In genomic region chr17:16649585-16649984, GRCh38 we compare ENCODE assay signal across 36 cellular contexts.
"Had no signal": no experiment of that assay in that cellular context is flagged by ENCODE, and none has a peak within 500 bp of the region (broad histone marks: within the 10 kb centered on the region; RNA-seq: fewer than 3 reads in every experiment).

No MANE protein-coding gene starts in this region.

- ATAC-seq: activated CD8-positive, alpha-beta T cell treated with anti-CD3 and anti-CD28 coated beads for 36 hours; activated T-cell treated with anti-CD3 and anti-CD28 coated beads, Interleukin-2, amount 50 U/mL, for 72 hours; activated T-helper 17 cell treated with anti-CD3 and anti-CD28 coated beads, Interleukin-2, amount 50 U/mL, for 72 hours; PC-3 had no signal

- H3K36me3 ChIP-seq: brain microvascular endothelial cell, Peyer's patch, WERI-Rb-1 had no signal

- DNase-seq: activated CD4-positive, alpha-beta T cell treated with anti-CD3 and anti-CD28 coated beads, Interleukin-2, amount 10 ng/mL, durations not matched to agents 24 days and 14 days; activated CD4-positive, alpha-beta T cell treated with anti-CD3 and anti-CD28 coated beads, Interleukin-2, amount 50 U/mL, for 4 hours; activated CD8-positive, alpha-beta T cell treated with anti-CD3 and anti-CD28 coated beads for 36 hours; activated effector memory CD4-positive, alpha-beta T cell treated with anti-CD3 and anti-CD28 coated beads, Interleukin-2, amount 50 U/mL, for 16 hours; activated naive CD4-positive, alpha-beta T cell; activated naive CD4-positive, alpha-beta T cell treated with anti-CD3 and anti-CD28 coated beads, Interleukin-2, amount 50 U/mL, for 16 hours; activated naive CD8-positive, alpha-beta T cell treated with anti-CD3 and anti-CD28 coated beads for 36 hours; activated T-cell treated with anti-CD3 and anti-CD28 coated beads, Interleukin-2, amount 50 U/mL, for 1 hour; activated T-cell treated with anti-CD3 and anti-CD28 coated beads, Interleukin-2, amount 50 U/mL, for 72 hours; amniotic stem cell; aorta; brain microvascular endothelial cell; central memory CD4-positive, alpha-beta T cell; MM.1S; MV-4-11; NCI-H1092 treated with DMSO at 0.1 percent for 48 hours; NCI-H1417; NCI-H146; NCI-H187; NCI-H2029 treated with DMSO at 0.1 percent for 48 hours; NCI-H2107; NCI-H2171; NCI-H510A; NCI-H526; NCI-H748 treated with DMSO at 0.1 percent for 48 hours; NK-92 treated with Interleukin-12 subunit alpha and Interleukin-12 subunit beta, amount 100 ng/mL, for 24 hours; PC-3; Peyer's patch; Right ventricle myocardium superior; SW 1271; T-helper 1 cell; T-helper 2 cell; T-helper 9 cell; WERI-Rb-1 had no signal

- H3K4me3 ChIP-seq: Peyer's patch had no signal

- H3K4me2 ChIP-seq: KMS-11 had no signal

- H3K27me3 ChIP-seq: brain microvascular endothelial cell, Peyer's patch had no signal

- H3K27ac ChIP-seq: brain microvascular endothelial cell, KMS-11, Peyer's patch, WERI-Rb-1 had no signal

- H3K9me3 ChIP-seq: Peyer's patch had no signal

- H3K9ac ChIP-seq: KMS-11 had no signal
